19 cellular contexts compared by ENCODE assay signal in the genomic region with DNA sequence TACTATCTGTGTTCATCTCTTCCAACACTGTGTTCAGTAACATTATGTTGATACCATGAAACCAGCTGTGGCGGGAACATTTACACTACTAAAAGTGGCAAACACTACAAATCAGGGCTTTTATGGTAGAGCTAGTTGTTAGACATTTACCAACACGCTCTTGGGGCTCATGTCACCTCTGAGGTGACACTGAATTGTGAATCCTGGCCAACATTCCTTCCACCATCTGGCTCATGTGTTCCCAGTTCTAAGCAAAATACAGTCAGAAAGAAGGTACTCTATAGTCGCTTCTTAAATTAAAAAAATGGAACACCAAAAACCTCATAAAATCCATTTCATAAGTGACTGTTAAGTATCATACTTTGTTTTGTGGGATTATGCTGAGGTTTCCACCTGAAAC.
A peak's percentile ranks its signal among the peaks of the same experiment; 100 is the strongest.
DNase-seq lines count a peak whose midpoint lies in the region; ATAC-seq and TF ChIP-seq lines count a peak whose summit lies in the region.
"Had no signal": no experiment of that assay in that cellular context is flagged by ENCODE, and none has a peak within 500 bp of the region (broad histone marks: within the 10 kb centered on the region; RNA-seq: fewer than 3 reads in every experiment).

No MANE protein-coding gene starts in this region.

- no peaks in the 10 kb centered on the region for H3K9me3 ChIP-seq in uterus
- H3K9me3 ChIP-seq: adrenal gland, breast epithelium, left ventricle myocardium inferior, tibial artery had no signal

- H3K36me3 ChIP-seq in uterus, result no peaks in the 10 kb centered on the region
- H3K36me3 ChIP-seq: adrenal gland, breast epithelium, left ventricle myocardium inferior, tibial artery had no signal

- no peak for DNase-seq in activated naive CD8-positive, alpha-beta T cell treated with anti-CD3 and anti-CD28 coated beads, Interleukin-2, amount 50 U/mL, for 24 hours
- DNase-seq in NCI-H69 (lab: John Stamatoyannopoulos, UW) (peak; percentile 52), cerebellar cortex (ENCODE audit: low spot score) (peak; percentile 86), nephron progenitor cell (no peak), uterus (no peak), DMS79 (lab: John Stamatoyannopoulos, UW) (no peak)
- DNase-seq: activated CD4-positive, alpha-beta T cell treated with anti-CD3 and anti-CD28 coated beads, Interleukin-2, amount 50 U/mL, for 48 hours; activated T-cell treated with anti-CD3 and anti-CD28 coated beads, Interleukin-2, amount 50 U/mL, for 48 hours; adrenal gland; HCEC 1CT; left ventricle myocardium inferior; midbrain; NCI-H2107; NCI-H526; stimulated activated CD4-positive, alpha-beta T cell treated with anti-CD3 and anti-CD28 coated beads, Interleukin-2, amount 100 ng/mL, for 24 hours; stimulated activated naive CD8-positive, alpha-beta T cell treated with anti-CD3 and anti-CD28 coated beads, Interleukin-15, Interleukin-2, amounts not matched to agents 100 U/mL and 50 U/mL, for 24 hours; tibial artery had no signal

- H3K27me3 ChIP-seq in uterus, result no peaks in the 10 kb centered on the region
- H3K27me3 ChIP-seq: adrenal gland, breast epithelium, tibial artery had no signal

- peak overlapping the region; percentile 43 for H3K27ac Mint-ChIP-seq in activated naive CD8-positive, alpha-beta T cell
- no peak overlapping the region for H3K27ac Mint-ChIP-seq in activated naive CD8-positive, alpha-beta T cell treated with anti-CD3 and anti-CD28 coated beads, Interleukin-2, amount 50 U/mL, for 24 hours
- no peak overlapping the region for H3K27ac Mint-ChIP-seq in nephron progenitor cell

- peaks cover 71% of the 10 kb centered on the region for H3K4me1 Mint-ChIP-seq in activated naive CD8-positive, alpha-beta T cell (ENCODE audit: low read depth)
- peaks cover 54% of the 10 kb centered on the region for H3K4me1 Mint-ChIP-seq in activated naive CD8-positive, alpha-beta T cell treated with anti-CD3 and anti-CD28 coated beads, Interleukin-2, amount 50 U/mL, for 24 hours
- peaks cover 13% of the 10 kb centered on the region for H3K4me1 Mint-ChIP-seq in nephron progenitor cell

- no peaks in the 10 kb centered on the region for H3K4me1 ChIP-seq in uterus
- H3K4me1 ChIP-seq: breast epithelium, left ventricle myocardium inferior, tibial artery had no signal

- H3K9me3 Mint-ChIP-seq in activated naive CD8-positive, alpha-beta T cell (ENCODE audit: low read depth), result peaks cover 3% of the 10 kb centered on the region
- peaks cover 8% of the 10 kb centered on the region for H3K9me3 Mint-ChIP-seq in activated naive CD8-positive, alpha-beta T cell treated with anti-CD3 and anti-CD28 coated beads, Interleukin-2, amount 50 U/mL, for 24 hours
- H3K9me3 Mint-ChIP-seq in nephron progenitor cell, result peaks cover 21% of the 10 kb centered on the region

- TF ChIP-seq POLR2A in uterus (IDR thresholded peaks at IDR 0.05), result no peak

- H3K27me3 Mint-ChIP-seq in activated naive CD8-positive, alpha-beta T cell, result no peaks in the 10 kb centered on the region
- no peaks in the 10 kb centered on the region for H3K27me3 Mint-ChIP-seq in activated naive CD8-positive, alpha-beta T cell treated with anti-CD3 and anti-CD28 coated beads, Interleukin-2, amount 50 U/mL, for 24 hours
- peaks cover 4% of the 10 kb centered on the region for H3K27me3 Mint-ChIP-seq in nephron progenitor cell (ENCODE audit: low read depth, poor library complexity)

- H3K4me3 ChIP-seq in uterus, result no peak overlapping the region
- H3K4me3 ChIP-seq: adrenal gland, breast epithelium, left ventricle myocardium inferior, tibial artery had no signal

- no peak for ATAC-seq in activated naive CD8-positive, alpha-beta T cell treated with anti-CD3 and anti-CD28 coated beads, Interleukin-2, amount 50 U/mL, for 24 hours
- ATAC-seq: stimulated activated naive CD8-positive, alpha-beta T cell treated with anti-CD3 and anti-CD28 coated beads, Interleukin-15, Interleukin-2, amounts not matched to agents 100 U/mL and 50 U/mL, for 24 hours had no signal

- TF ChIP-seq CTCF in nephron progenitor cell (IDR thresholded peaks at IDR 0.05), result no peak
- no peak for TF ChIP-seq CTCF in uterus (IDR thresholded peaks at IDR 0.05)

- peaks cover 5% of the 10 kb centered on the region for H3K36me3 Mint-ChIP-seq in activated naive CD8-positive, alpha-beta T cell
- peaks cover 2% of the 10 kb centered on the region for H3K36me3 Mint-ChIP-seq in activated naive CD8-positive, alpha-beta T cell treated with anti-CD3 and anti-CD28 coated beads, Interleukin-2, amount 50 U/mL, for 24 hours (ENCODE audit: low read depth)
- H3K36me3 Mint-ChIP-seq in nephron progenitor cell (ENCODE audit: low read depth), result peaks cover 8% of the 10 kb centered on the region

- peak overlapping the region; percentile 46 for H3K4me3 Mint-ChIP-seq in activated naive CD8-positive, alpha-beta T cell
- H3K4me3 Mint-ChIP-seq in activated naive CD8-positive, alpha-beta T cell treated with anti-CD3 and anti-CD28 coated beads, Interleukin-2, amount 50 U/mL, for 24 hours, result no peak overlapping the region
- H3K4me3 Mint-ChIP-seq in nephron progenitor cell, result no peak overlapping the region

- H3K27ac ChIP-seq in uterus, result no peak overlapping the region
- H3K27ac ChIP-seq: adrenal gland, breast epithelium, left ventricle myocardium inferior, tibial artery had no signal

- intact Hi-C loops in uterus (cut with DNase I; ENCODE audit: low total_unique reads), result no loop called here

Comparison
In these comparisons a context has a peak if more than half of its experiments do, and no peak if none do; other contexts are left out.
1. DNase-seq: peak in NCI-H69 (single experiment) and cerebellar cortex (single experiment); none in activated naive CD8-positive, alpha-beta T cell treated with anti-CD3 and anti-CD28 coated beads, Interleukin-2, amount 50 U/mL, for 24 hours (single experiment), nephron progenitor cell (single experiment), uterus (0 of 2) and DMS79 (single experiment).